In the genomic region with DNA sequence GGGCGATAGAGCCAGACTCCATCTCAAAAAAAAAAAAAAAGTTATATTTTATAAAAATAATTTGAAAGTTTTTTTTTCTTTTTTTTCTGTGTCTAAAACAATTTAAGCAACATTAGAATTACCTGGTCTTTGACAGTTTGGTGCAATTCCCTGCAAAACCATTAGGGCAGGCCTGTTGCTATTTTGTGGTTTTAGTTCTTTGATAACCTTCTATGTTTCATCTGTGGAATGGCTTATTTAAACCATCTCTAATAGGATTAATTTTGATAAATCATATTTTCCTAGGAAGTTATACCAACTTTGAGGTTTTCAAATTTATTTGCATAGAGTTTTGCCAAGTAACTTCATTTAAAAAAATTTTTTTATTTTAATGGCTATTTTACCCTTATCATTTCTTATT, we compare ENCODE assay signal across 16 cellular contexts.
DNase-seq lines count a peak whose midpoint lies in the region; ATAC-seq and TF ChIP-seq lines count a peak whose summit lies in the region.
"Had no signal": no experiment of that assay in that cellular context is flagged by ENCODE, and none has a peak within 500 bp of the region (broad histone marks: within the 10 kb centered on the region; RNA-seq: fewer than 3 reads in every experiment).

No MANE protein-coding gene starts in this region.

- no peak overlapping the region for H3K4me3 ChIP-seq in AG04449 (ENCODE audit: low read depth, low read length)
- H3K4me3 ChIP-seq in astrocyte of the cerebellum (ENCODE audit: low read depth, low read length) = no peak overlapping the region
- H3K4me3 ChIP-seq: ovary had no signal

- in situ Hi-C loops in astrocyte of the cerebellum (cut with HindIII; ENCODE audit: low sequenced_read_pairs) = no loop called here

- H3K9me3 ChIP-seq in CD4-positive, alpha-beta T cell (ENCODE audit: control insufficient read depth, low read length) = no peaks in the 10 kb centered on the region
- H3K9me3 ChIP-seq: ovary had no signal

- H3K4me1 Mint-ChIP-seq in HFFc6 (ENCODE audit: low read depth) (no peaks in the 10 kb centered on the region), glutamatergic neuron (ENCODE audit: low read depth, unreplicated experiment) (peaks cover 5% of the 10 kb centered on the region)
- no peaks in the 10 kb centered on the region for H3K4me1 Mint-ChIP-seq in CD4-positive, alpha-beta T cell (ENCODE audit: low read depth)
- H3K4me1 Mint-ChIP-seq: activated naive CD8-positive, alpha-beta T cell treated with anti-CD3 and anti-CD28 coated beads for 36 hours; T-cell had no signal

- H3K36me3 Mint-ChIP-seq in HFFc6 (ENCODE audit: low read depth) = no peaks in the 10 kb centered on the region
- H3K36me3 Mint-ChIP-seq in glutamatergic neuron (ENCODE audit: unreplicated experiment) = peaks cover 4% of the 10 kb centered on the region
- no peaks in the 10 kb centered on the region for H3K36me3 Mint-ChIP-seq in CD4-positive, alpha-beta T cell (ENCODE audit: low read depth)
- H3K36me3 Mint-ChIP-seq: activated naive CD8-positive, alpha-beta T cell treated with anti-CD3 and anti-CD28 coated beads for 36 hours; T-cell had no signal

- intact Hi-C loops in CD4-positive, alpha-beta T cell (cut with DNase I, micrococcal nuclease) = no loop called here

- TF ChIP-seq CTCF in AG04449 (IDR thresholded peaks at IDR 0.05; ENCODE audit: insufficient read depth, low read length, missing control alignments) (peak; percentile 12), HFFc6 (IDR thresholded peaks at IDR 0.05) (peak; percentile 71), astrocyte of the cerebellum (IDR thresholded peaks at IDR 0.05; ENCODE audit: low read depth, low read length, missing control alignments) (peak; percentile 40), glutamatergic neuron (IDR thresholded peaks at IDR 0.05; ENCODE audit: partially characterized antibody, unreplicated experiment) (peak; percentile 71)
- no peak for TF ChIP-seq CTCF in CD4-positive, alpha-beta T cell (IDR thresholded peaks at IDR 0.05)

- no peak overlapping the region for H3K27ac Mint-ChIP-seq in HFFc6
- no peak overlapping the region for H3K27ac Mint-ChIP-seq in glutamatergic neuron (ENCODE audit: unreplicated experiment)
- no peak overlapping the region for H3K27ac Mint-ChIP-seq in CD4-positive, alpha-beta T cell
- H3K27ac Mint-ChIP-seq: activated naive CD8-positive, alpha-beta T cell treated with anti-CD3 and anti-CD28 coated beads for 36 hours had no signal

- DNase-seq in AG04449 (ENCODE audit: low read depth, low spot score) = no peak
- DNase-seq in HFFc6 = no peak
- DNase-seq in astrocyte of the cerebellum (ENCODE audit: low read depth) = no peak
- no peak for DNase-seq in glutamatergic neuron
- no peak for DNase-seq in stimulated activated CD4-positive, alpha-beta T cell treated with anti-CD3 and anti-CD28 coated beads, Interleukin-4, amount 100 ng/mL, for 24 hours
- DNase-seq in DMS 273 treated with DMSO at 0.1 percent for 48 hours (lab: John Stamatoyannopoulos, UW) = no peak
- no peak for DNase-seq in CD4-positive, alpha-beta T cell
- DNase-seq: ACHN; activated CD4-positive, alpha-beta T cell treated with anti-CD3 and anti-CD28 coated beads for 1 hour; activated naive CD8-positive, alpha-beta T cell treated with anti-CD3 and anti-CD28 coated beads for 36 hours; mesenchymal stem cell; NCI-H1105 treated with DMSO at 0.1 percent for 48 hours; NCI-H446; T-cell had no signal

- H3K27ac ChIP-seq in CD4-positive, alpha-beta T cell (ENCODE audit: low read depth, low read length) = no peak overlapping the region
- H3K27ac ChIP-seq: ovary had no signal

- H3K27me3 Mint-ChIP-seq in HFFc6 (ENCODE audit: insufficient read depth) = peaks cover 51% of the 10 kb centered on the region
- no peaks in the 10 kb centered on the region for H3K27me3 Mint-ChIP-seq in glutamatergic neuron (ENCODE audit: unreplicated experiment)
- peaks cover 4% of the 10 kb centered on the region for H3K27me3 Mint-ChIP-seq in CD4-positive, alpha-beta T cell

- no peak for ATAC-seq in GM18870 (IDR thresholded peaks at IDR 0.05; ENCODE audit: unreplicated experiment)
- ATAC-seq in CD4-positive, alpha-beta T cell (ENCODE audit: poor library complexity) = no peak
- ATAC-seq: T-cell had no signal

- POLR2A ChIA-PET in AG04449 (lab: Yijun Ruan, JAX) = no interaction called here
- POLR2A ChIA-PET in CD4-positive, alpha-beta T cell (lab: Charles Lee) = no interaction called here

- no peak overlapping the region for H3K4me3 Mint-ChIP-seq in HFFc6
- H3K4me3 Mint-ChIP-seq in glutamatergic neuron (ENCODE audit: unreplicated experiment) = no peak overlapping the region
- no peak overlapping the region for H3K4me3 Mint-ChIP-seq in CD4-positive, alpha-beta T cell
- H3K4me3 Mint-ChIP-seq: activated naive CD8-positive, alpha-beta T cell treated with anti-CD3 and anti-CD28 coated beads for 36 hours; T-cell had no signal

- CTCF ChIA-PET in AG04449 (lab: Yijun Ruan, JAX) = interaction anchor here (1.4 to 1.8 kb wide), 2 partner anchors 8 to 14 kb away, joined by 4 to 10 read pairs; no protein-coding TSS in a partner anchor
- CTCF ChIA-PET in CD4-positive, alpha-beta T cell (lab: Charles Lee) = no interaction called here

- H3K27me3 ChIP-seq in CD4-positive, alpha-beta T cell (ENCODE audit: control insufficient read depth, insufficient read depth, low read length) = peaks cover 8% of the 10 kb centered on the region
- H3K27me3 ChIP-seq: ovary had no signal

- H3K9me3 Mint-ChIP-seq in HFFc6 (no peaks in the 10 kb centered on the region), glutamatergic neuron (ENCODE audit: unreplicated experiment) (peaks cover 5% of the 10 kb centered on the region)
- no peaks in the 10 kb centered on the region for H3K9me3 Mint-ChIP-seq in CD4-positive, alpha-beta T cell
- H3K9me3 Mint-ChIP-seq: activated naive CD8-positive, alpha-beta T cell treated with anti-CD3 and anti-CD28 coated beads for 36 hours; T-cell had no signal
